Comparison of ENCODE assay signal across 8 cellular contexts in the genomic region with DNA sequence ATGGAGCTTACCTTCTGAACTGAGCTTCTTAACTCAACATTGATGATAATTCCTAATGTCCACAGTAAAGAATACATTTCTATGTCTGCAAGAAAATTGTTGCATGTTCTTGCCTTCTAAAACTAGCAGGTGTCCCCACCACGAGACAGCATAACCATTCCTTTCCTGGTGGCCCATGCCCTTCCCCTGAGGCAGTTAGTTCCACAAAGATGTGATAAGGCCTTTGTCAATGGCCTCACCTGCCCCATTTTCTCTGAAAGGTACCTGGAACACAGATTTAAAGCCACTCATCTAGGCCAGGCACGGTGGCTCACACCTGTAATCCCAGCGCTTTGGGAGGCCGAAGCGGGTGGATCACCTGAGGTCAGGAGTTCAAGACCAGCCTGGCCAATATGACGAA. TPM values are rescaled to one million over a fixed set of nuclear protein-coding genes. Genes with fewer than 3 reads are reported as not detected.
"Had no signal": no experiment of that assay in that cellular context is flagged by ENCODE, and none has a peak within 500 bp of the region (broad histone marks: within the 10 kb centered on the region; RNA-seq: fewer than 3 reads in every experiment).

No MANE protein-coding gene starts in this region.

- ATAC-seq: HepG2, K562 had no signal

- DNase-seq: KBM-7, KG1 had no signal

- H3K27ac ChIP-seq: HL-60 had no signal

- H3K4me3 ChIP-seq: K562 had no signal

RNA-seq across cellular contexts. Expression of a gene that starts 21.0 kb away (rescaled TPM):
- total RNA-seq: HepG2, HT-29, HT1080, K562 had no signal
- polyA plus RNA-seq: HepG2, IgD-negative memory B cell, K562 had no signal

RNA-seq across cellular contexts. Expression of a gene that starts 23.1 kb away (rescaled TPM):
- total RNA-seq: HepG2, HT-29, HT1080, K562 had no signal
- polyA plus RNA-seq: HepG2, IgD-negative memory B cell had no signal

RNA-seq across cellular contexts. Expression of a gene that starts 44.4 kb away (rescaled TPM):
- total RNA-seq: HepG2, HT-29, HT1080, K562 had no signal
- polyA plus RNA-seq: HepG2, IgD-negative memory B cell, K562 had no signal
